ENCODE assay signal across 8 cellular contexts in the genomic region with DNA sequence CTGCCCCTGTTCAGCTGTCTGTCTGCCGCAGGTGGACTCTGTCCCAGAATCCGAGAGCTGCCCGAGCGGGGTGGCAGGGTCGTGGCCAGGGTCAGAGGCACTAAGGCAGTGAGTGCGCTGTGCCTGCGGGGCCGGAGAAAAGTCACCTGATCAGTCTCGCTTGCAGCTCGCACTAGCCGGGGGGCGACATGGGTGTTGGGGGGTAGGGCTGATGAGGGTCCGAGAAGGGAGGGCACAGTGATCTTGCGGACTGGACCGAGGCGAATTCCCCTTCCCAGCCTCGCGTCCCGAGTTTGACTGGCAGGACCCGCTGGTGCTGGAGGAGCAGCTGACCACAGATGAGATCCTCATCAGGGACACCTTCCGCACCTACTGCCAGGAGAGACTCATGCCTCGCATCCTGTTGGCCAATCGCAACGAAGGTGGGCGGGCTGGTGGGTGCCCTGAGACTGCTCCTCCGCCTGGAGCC. TPM values are rescaled to one million over a fixed set of nuclear protein-coding genes. Genes with fewer than 3 reads are reported as not detected.
A peak's percentile ranks its signal among the peaks of the same experiment; 100 is the strongest.
DNase-seq lines count a peak whose midpoint lies in the region; ATAC-seq, FAIRE-seq and TF ChIP-seq lines count a peak whose summit lies in the region.

No MANE protein-coding gene starts in this region.

- SMC1A ChIA-PET in GM12878 (lab: Charles Lee; ENCODE audit: uncharacterized antibody, unreplicated experiment): interaction anchor here (0.8 to 1.7 kb wide), 8 partner anchors 8 to 74 kb away, joined by 3 to 19 read pairs (median 5); a partner anchor contains a TSS

- CTCF ChIA-PET in GM12878 (lab: Yijun Ruan, JAX): interaction anchor here (1.3 to 13.2 kb wide), 5 partner anchors 9 to 202 kb away, joined by 3 to 182 read pairs (median 7); a partner anchor contains a TSS

- H3K27me3 ChIP-seq in cardiac muscle cell (no peaks in the 10 kb centered on the region), GM12878 (replicated peaks in 1 of 2; ENCODE audit: control insufficient read depth in 2 of 2, insufficient read depth in 2 of 2, low read length in 1 of 2) (no peaks in the 10 kb centered on the region), lung (ENCODE audit: control insufficient read depth, insufficient read depth) (no peaks in the 10 kb centered on the region)

- no peak for TF ChIP-seq RAD21 in GM12878 (IDR thresholded peaks at IDR 0.05; ENCODE audit: insufficient read depth, low read depth, low read length)

- under 1% methylated on average over 26 of the region's 26 CpGs for WGBS in GM12878 (ENCODE audit: insufficient coverage, insufficient replicate concordance, low lambda C conversion rate, missing lambda C conversion rate)
- WGBS in lung, 2 donors: 6 to 10% methylated on average over 21 to 26 of the region's 26 CpGs
- 6% methylated on average over 26 of the region's 26 CpGs for WGBS in urinary bladder

- no peak for FAIRE-seq in GM12878 (lab: Jason Lieb, UNC)

- intact Hi-C loops in left cardiac atrium (cut with DNase I) (no loop called here), GM12878 (cut with micrococcal nuclease; ENCODE audit: unreplicated experiment) (no loop called here)

- in situ Hi-C loops in GM12878 (cut with MboI): no loop called here

- DNase-seq in cardiac muscle cell (ENCODE audit: low read depth in 1 of 2, low spot score in 1 of 2) (no peak), left cardiac atrium (no peak), GM12878 (ENCODE audit: low read depth, low spot score) (no peak), lung (ENCODE audit: low spot score) (no peak)
- DNase-seq in stimulated activated CD4-positive, alpha-beta T cell treated with anti-CD3 and anti-CD28 coated beads, Interleukin-1b, Interleukin-23, amount 100 ng/mL, for 48 hours: no peak

- peak overlapping the region; percentile 57 for H3K9ac ChIP-seq in GM12878 (ENCODE audit: control insufficient read depth, insufficient read depth, low read length)

- BruUV-seq in GM12878 (replicated peaks; lab: Mats Ljungman, UMichigan): TSS peak; percentile 80

- TF ChIP-seq POLR2A in GM12878 (IDR thresholded peaks at IDR 0.05; ENCODE audit: low read depth, low read length): no peak

- peaks cover 10% of the 10 kb centered on the region for H3K79me2 ChIP-seq in GM12878 (ENCODE audit: control insufficient read depth, insufficient read depth, low read length)

- no peaks in the 10 kb centered on the region for H4K20me1 ChIP-seq in GM12878 (ENCODE audit: control insufficient read depth, insufficient read depth)

- no peaks in the 10 kb centered on the region for H3K4me1 ChIP-seq in cardiac muscle cell (ENCODE audit: low read depth)
- H3K4me1 ChIP-seq in GM12878 (ENCODE audit: control insufficient read depth, insufficient read depth, low read length): peaks cover 7% of the 10 kb centered on the region
- peaks cover 0 to 6% of the 10 kb centered on the region in 2 donors for H3K4me1 ChIP-seq in lung (ENCODE audit: control insufficient read depth in 2 of 2, insufficient read depth in 2 of 2, low read length in 2 of 2)
- H3K4me1 ChIP-seq in urinary bladder (ENCODE audit: insufficient read depth): no peaks in the 10 kb centered on the region

- H3K27ac ChIP-seq in cardiac muscle cell (no peak overlapping the region), GM12878 (ENCODE audit: control insufficient read depth, insufficient read depth) (peak overlapping the region; percentile 52), lung (ENCODE audit: low read depth in 1 of 2, low read length in 1 of 2) (peak overlapping the region; percentile 75 to 79), urinary bladder (ENCODE audit: low read depth) (no peak overlapping the region)

- ATAC-seq in left cardiac atrium (no peak), GM12878 (no peak), lung (ENCODE audit: insufficient read depth, low FRiP score) (no peak), GM21786 (IDR thresholded peaks at IDR 0.05; ENCODE audit: unreplicated experiment) (no peak), HG02610 (IDR thresholded peaks at IDR 0.05; ENCODE audit: unreplicated experiment) (no peak)

- POLR2A ChIA-PET in GM12878 (lab: Charles Lee): interaction anchor here (0.7 to 2.6 kb wide), 9 partner anchors 8 to 100 kb away, joined by 3 to 35 read pairs (median 4); a partner anchor contains a TSS

- H2AFZ ChIP-seq in GM12878 (ENCODE audit: control insufficient read depth, low read depth, low read length): no peak overlapping the region

- RAD21 ChIA-PET in GM12878 (lab: Charles Lee; ENCODE audit: unreplicated experiment): interaction anchor here (0.8 to 2.8 kb wide), 9 partner anchors 8 to 170 kb away, joined by 3 to 19 read pairs (median 5); a partner anchor contains a TSS

- H3K9me3 ChIP-seq in cardiac muscle cell (ENCODE audit: low read depth) (no peaks in the 10 kb centered on the region), GM12878 (replicated peaks; ENCODE audit: control insufficient read depth, insufficient read depth, low read length) (no peaks in the 10 kb centered on the region), lung (ENCODE audit: control insufficient read depth in 2 of 2, insufficient read depth in 1 of 2, low read length in 1 of 2) (no peaks in the 10 kb centered on the region)

- no peak for TF ChIP-seq CTCF in cardiac muscle cell (IDR thresholded peaks at IDR 0.05; ENCODE audit: low read depth, low read length)
- no peak for TF ChIP-seq CTCF in GM12878 (IDR thresholded peaks at IDR 0.05 in 2 of 3, conservative IDR thresholded peaks at IDR 0.05 in 1 of 3; ENCODE audit: control insufficient read depth in 2 of 3, extremely low read depth in 1 of 3, insufficient read depth in 1 of 3, low read depth in 3 of 3, low read length in 3 of 3)
- no peak for TF ChIP-seq CTCF in lung (IDR thresholded peaks at IDR 0.05; ENCODE audit: control extremely low read depth, extremely low read depth)

- no peak for TF ChIP-seq EP300 in GM12878 (IDR thresholded peaks at IDR 0.05; ENCODE audit: borderline replicate concordance in 1 of 2, control insufficient read depth in 1 of 2, low read depth in 2 of 2, low read length in 2 of 2)

- H3K4me2 ChIP-seq in GM12878 (ENCODE audit: control insufficient read depth, insufficient read depth): peak overlapping the region; percentile 95

- no peaks in the 10 kb centered on the region for H3K36me3 ChIP-seq in cardiac muscle cell
- H3K36me3 ChIP-seq in GM12878 (ENCODE audit: control insufficient read depth in 2 of 2, insufficient read depth in 2 of 2, low read length in 1 of 2): peaks cover 5 to 6% of the 10 kb centered on the region in 2 experiments
- H3K36me3 ChIP-seq in lung (ENCODE audit: control insufficient read depth in 2 of 2, insufficient read depth in 2 of 2, low read length in 2 of 2): peaks cover 0 to 13% of the 10 kb centered on the region in 2 donors
- H3K36me3 ChIP-seq in urinary bladder (ENCODE audit: insufficient read depth): no peaks in the 10 kb centered on the region

- peak overlapping the region; percentile 57 for H3K4me3 ChIP-seq in cardiac muscle cell
- peak overlapping the region; percentile 89 for H3K4me3 ChIP-seq in GM12878
- peak overlapping the region; percentile 71 for H3K4me3 ChIP-seq in lung
- H3K4me3 ChIP-seq in urinary bladder (ENCODE audit: low read depth, low read length): peak overlapping the region; percentile 67

RNA-seq across cellular contexts. Expression of a gene that starts 0.6 kb away (rescaled TPM):
- total RNA-seq in cardiac muscle cell (54.9 and 77.9 TPM in 2 replicates), left cardiac atrium (10 to 100 TPM; 23.7 to 26.1 TPM), GM12878 (2014; rRNA removed) (43.6 and 50.1 TPM in 2 replicates), GM12878 (2014; rRNA removed; fragmentation: Illumina TruSeq; extraction: Trizol) (24.6 and 26.6 TPM in 2 replicates), GM12878 (2021) (49.0 and 52.3 TPM in 2 replicates), lung (10 to 100 TPM; 24.0 to 31.3 TPM), urinary bladder (13.8 TPM)
- polyA plus RNA-seq in cardiac muscle cell (28.5 and 32.6 TPM in 2 replicates), GM12878 (2011; rRNA removed) (18.9 and 29.4 TPM in 2 replicates), GM12878 (2014; fragmentation: Illumina TruSeq; extraction: Trizol) (7.8 and 20.7 TPM in 2 replicates), GM12878 (2014; fragmentation: Nextera tagmentation; extraction: Ambion mirVana) (10 to 100 TPM in 1 of 2 experiments, 1 to 10 TPM in 1; 4.2 to 14.6 TPM), GM12878 (2014; rRNA removed) (60.9 and 69.0 TPM in 2 replicates), GM12878 (2016; fragmentation: Nextera tagmentation; extraction: Ambion mirVana) (10 to 100 TPM; 67.1 to 69.4 TPM), lung (10 to 100 TPM; 15.6 to 33.8 TPM), urinary bladder (54.5 TPM)
- total RNA-seq in GM12878 (2013; cell fraction: nucleolus; rRNA removed): 54.1 and 57.1 TPM in 2 replicates
- 8.4 TPM for polyA plus RNA-seq in GM12878 (2011; ENCODE audit: low read depth)
- 75.4 and 86.7 TPM in 2 replicates for polyA plus RNA-seq in GM12878 (2011; cell fraction: cytosol; rRNA removed)
- polyA plus RNA-seq in GM12878 (2011; cell fraction: nucleus; rRNA removed): 89.8 and 125 TPM in 2 replicates
- polyA plus RNA-seq in GM12878 (2012): 25.4 and 28.3 TPM in 2 replicates
- polyA minus RNA-seq in GM12878 (2011; rRNA and poly(A)+ RNA removed): 19.1 and 51.1 TPM in 2 replicates
- polyA minus RNA-seq in GM12878 (2011; cell fraction: cytosol; rRNA and poly(A)+ RNA removed): 16.0 and 18.5 TPM in 2 replicates
- 19.2 and 36.1 TPM in 2 replicates for polyA minus RNA-seq in GM12878 (2011; cell fraction: nucleus; rRNA and poly(A)+ RNA removed)

RNA-seq across cellular contexts. Expression of a gene that starts 4.6 kb away (rescaled TPM):
- 0.51 and 2.2 TPM in 2 replicates for total RNA-seq in cardiac muscle cell
- polyA plus RNA-seq in cardiac muscle cell: 1.3 and 1.4 TPM in 2 replicates
- total RNA-seq in left cardiac atrium: not detected
- total RNA-seq in GM12878 (2013; cell fraction: nucleolus; rRNA removed): 0.29 TPM in 1 of 2 replicates, not detected in the other
- 0.06 and 0.16 TPM in 2 replicates for total RNA-seq in GM12878 (2014; rRNA removed)
- total RNA-seq in GM12878 (2014; rRNA removed; fragmentation: Illumina TruSeq; extraction: Trizol): not detected in 2 replicates
- 0.24 and 0.38 TPM in 2 replicates for total RNA-seq in GM12878 (2021)
- polyA plus RNA-seq in GM12878 (2011; ENCODE audit: low read depth): not detected
- not detected in 2 replicates for polyA plus RNA-seq in GM12878 (2011; rRNA removed)
- 0.10 and 0.17 TPM in 2 replicates for polyA plus RNA-seq in GM12878 (2011; cell fraction: cytosol; rRNA removed)
- polyA plus RNA-seq in GM12878 (2011; cell fraction: nucleus; rRNA removed): 0.10 TPM in 2 replicates
- 0.15 TPM in 1 of 2 replicates, not detected in the other for polyA plus RNA-seq in GM12878 (2012)
- polyA plus RNA-seq in GM12878 (2014; fragmentation: Illumina TruSeq; extraction: Trizol): not detected in 2 replicates
- polyA plus RNA-seq in GM12878 (2014; fragmentation: Nextera tagmentation; extraction: Ambion mirVana): under 1 TPM; 0.04 to 0.08 TPM
- polyA plus RNA-seq in GM12878 (2014; rRNA removed): 0.06 and 0.27 TPM in 2 replicates
- under 1 TPM; 0.08 to 0.13 TPM for polyA plus RNA-seq in GM12878 (2016; fragmentation: Nextera tagmentation; extraction: Ambion mirVana)
- not detected in 2 replicates for polyA minus RNA-seq in GM12878 (2011; rRNA and poly(A)+ RNA removed)
- polyA minus RNA-seq in GM12878 (2011; cell fraction: cytosol; rRNA and poly(A)+ RNA removed): not detected in 2 replicates
- polyA minus RNA-seq in GM12878 (2011; cell fraction: nucleus; rRNA and poly(A)+ RNA removed): not detected in 2 replicates
- 1 to 10 TPM in 1 of 2 donors, under 1 TPM in 1; 0.28 to 3.0 TPM for total RNA-seq in lung
- polyA plus RNA-seq in lung: under 1 TPM; 0.26 to 0.61 TPM
- total RNA-seq in urinary bladder: 0.26 TPM
- 0.08 TPM for polyA plus RNA-seq in urinary bladder

RNA-seq across cellular contexts. Expression of a gene that starts 10.3 kb away (rescaled TPM):
- 25.8 and 54.7 TPM in 2 replicates for total RNA-seq in cardiac muscle cell
- polyA plus RNA-seq in cardiac muscle cell: 26.0 and 49.5 TPM in 2 replicates
- total RNA-seq in left cardiac atrium: 10 to 100 TPM; 19.9 to 23.6 TPM
- total RNA-seq in GM12878 (2013; cell fraction: nucleolus; rRNA removed): 13.7 and 17.4 TPM in 2 replicates
- total RNA-seq in GM12878 (2014; rRNA removed): 20.8 and 25.2 TPM in 2 replicates
- total RNA-seq in GM12878 (2014; rRNA removed; fragmentation: Illumina TruSeq; extraction: Trizol): 19.5 and 20.3 TPM in 2 replicates
- 21.4 and 22.6 TPM in 2 replicates for total RNA-seq in GM12878 (2021)
- 14.1 TPM for polyA plus RNA-seq in GM12878 (2011; ENCODE audit: low read depth)
- polyA plus RNA-seq in GM12878 (2011; rRNA removed): 21.4 and 32.1 TPM in 2 replicates
- 47.3 and 53.2 TPM in 2 replicates for polyA plus RNA-seq in GM12878 (2011; cell fraction: cytosol; rRNA removed)
- 8.6 and 8.7 TPM in 2 replicates for polyA plus RNA-seq in GM12878 (2011; cell fraction: nucleus; rRNA removed)
- 21.2 and 22.1 TPM in 2 replicates for polyA plus RNA-seq in GM12878 (2012)
- polyA plus RNA-seq in GM12878 (2014; fragmentation: Illumina TruSeq; extraction: Trizol): 15.9 and 20.8 TPM in 2 replicates
- 1 to 10 TPM; 4.9 to 7.8 TPM for polyA plus RNA-seq in GM12878 (2014; fragmentation: Nextera tagmentation; extraction: Ambion mirVana)
- polyA plus RNA-seq in GM12878 (2014; rRNA removed): 31.5 and 35.1 TPM in 2 replicates
- 10 to 100 TPM; 22.6 to 22.8 TPM for polyA plus RNA-seq in GM12878 (2016; fragmentation: Nextera tagmentation; extraction: Ambion mirVana)
- polyA minus RNA-seq in GM12878 (2011; rRNA and poly(A)+ RNA removed): 26.0 and 46.8 TPM in 2 replicates
- 13.5 and 18.7 TPM in 2 replicates for polyA minus RNA-seq in GM12878 (2011; cell fraction: cytosol; rRNA and poly(A)+ RNA removed)
- polyA minus RNA-seq in GM12878 (2011; cell fraction: nucleus; rRNA and poly(A)+ RNA removed): 5.6 and 7.7 TPM in 2 replicates
- total RNA-seq in lung: 10 to 100 TPM; 31.2 to 68.0 TPM
- 10 to 100 TPM; 32.2 to 72.3 TPM for polyA plus RNA-seq in lung
- total RNA-seq in urinary bladder: 10.6 TPM
- polyA plus RNA-seq in urinary bladder: 58.9 TPM

RNA-seq across cellular contexts. Expression of a gene that starts 27.5 kb away (rescaled TPM):
- 0.53 and 1.1 TPM in 2 replicates for total RNA-seq in cardiac muscle cell
- 2.8 and 3.8 TPM in 2 replicates for polyA plus RNA-seq in cardiac muscle cell
- not detected for total RNA-seq in left cardiac atrium
- not detected in 2 replicates for total RNA-seq in GM12878 (2013; cell fraction: nucleolus; rRNA removed)
- total RNA-seq in GM12878 (2014; rRNA removed): 0.62 and 0.82 TPM in 2 replicates
- total RNA-seq in GM12878 (2014; rRNA removed; fragmentation: Illumina TruSeq; extraction: Trizol): 1.1 and 1.6 TPM in 2 replicates
- 0.41 and 1.0 TPM in 2 replicates for total RNA-seq in GM12878 (2021)
- polyA plus RNA-seq in GM12878 (2011; ENCODE audit: low read depth): 1.4 TPM
- 0.69 and 0.94 TPM in 2 replicates for polyA plus RNA-seq in GM12878 (2011; rRNA removed)
- 0.59 and 0.88 TPM in 2 replicates for polyA plus RNA-seq in GM12878 (2011; cell fraction: cytosol; rRNA removed)
- 0.50 and 0.66 TPM in 2 replicates for polyA plus RNA-seq in GM12878 (2011; cell fraction: nucleus; rRNA removed)
- polyA plus RNA-seq in GM12878 (2012): 2.1 and 2.5 TPM in 2 replicates
- 0.76 and 1.1 TPM in 2 replicates for polyA plus RNA-seq in GM12878 (2014; fragmentation: Illumina TruSeq; extraction: Trizol)
- polyA plus RNA-seq in GM12878 (2014; fragmentation: Nextera tagmentation; extraction: Ambion mirVana): under 1 TPM; 0.61 to 0.66 TPM
- 0.54 and 0.79 TPM in 2 replicates for polyA plus RNA-seq in GM12878 (2014; rRNA removed)
- 1 to 10 TPM; 2.1 to 2.3 TPM for polyA plus RNA-seq in GM12878 (2016; fragmentation: Nextera tagmentation; extraction: Ambion mirVana)
- polyA minus RNA-seq in GM12878 (2011; rRNA and poly(A)+ RNA removed): 0.21 TPM in 1 of 2 replicates, not detected in the other
- not detected in 2 replicates for polyA minus RNA-seq in GM12878 (2011; cell fraction: cytosol; rRNA and poly(A)+ RNA removed)
- not detected in 2 replicates for polyA minus RNA-seq in GM12878 (2011; cell fraction: nucleus; rRNA and poly(A)+ RNA removed)
- not detected for total RNA-seq in lung
- under 1 TPM; 0.13 to 0.28 TPM for polyA plus RNA-seq in lung
- 0.85 TPM for total RNA-seq in urinary bladder
- polyA plus RNA-seq in urinary bladder: 0.10 TPM

RNA-seq across cellular contexts. Expression of a gene that starts 41.9 kb away (rescaled TPM):
- total RNA-seq in cardiac muscle cell: 81.9 and 87.9 TPM in 2 replicates
- polyA plus RNA-seq in cardiac muscle cell: 121 and 133 TPM in 2 replicates
- total RNA-seq in left cardiac atrium: 10 to 100 TPM; 31.8 to 49.1 TPM
- total RNA-seq in GM12878 (2013; cell fraction: nucleolus; rRNA removed): 43.5 and 51.5 TPM in 2 replicates
- 120 and 148 TPM in 2 replicates for total RNA-seq in GM12878 (2014; rRNA removed)
- total RNA-seq in GM12878 (2014; rRNA removed; fragmentation: Illumina TruSeq; extraction: Trizol): 30.4 and 36.4 TPM in 2 replicates
- total RNA-seq in GM12878 (2021): 126 and 141 TPM in 2 replicates
- 26.0 TPM for polyA plus RNA-seq in GM12878 (2011; ENCODE audit: low read depth)
- polyA plus RNA-seq in GM12878 (2011; rRNA removed): 7.2 and 32.5 TPM in 2 replicates
- 43.1 and 59.6 TPM in 2 replicates for polyA plus RNA-seq in GM12878 (2011; cell fraction: cytosol; rRNA removed)
- polyA plus RNA-seq in GM12878 (2011; cell fraction: nucleus; rRNA removed): 129 and 203 TPM in 2 replicates
- 60.5 and 69.8 TPM in 2 replicates for polyA plus RNA-seq in GM12878 (2012)
- 11.7 and 67.9 TPM in 2 replicates for polyA plus RNA-seq in GM12878 (2014; fragmentation: Illumina TruSeq; extraction: Trizol)
- polyA plus RNA-seq in GM12878 (2014; fragmentation: Nextera tagmentation; extraction: Ambion mirVana): 10 to 100 TPM; 20.3 to 37.5 TPM
- polyA plus RNA-seq in GM12878 (2014; rRNA removed): 85.0 and 107 TPM in 2 replicates
- polyA plus RNA-seq in GM12878 (2016; fragmentation: Nextera tagmentation; extraction: Ambion mirVana): 100 to 1,000 TPM; 192 to 212 TPM
- polyA minus RNA-seq in GM12878 (2011; rRNA and poly(A)+ RNA removed): 19.9 and 27.5 TPM in 2 replicates
- 19.4 and 19.6 TPM in 2 replicates for polyA minus RNA-seq in GM12878 (2011; cell fraction: cytosol; rRNA and poly(A)+ RNA removed)
- polyA minus RNA-seq in GM12878 (2011; cell fraction: nucleus; rRNA and poly(A)+ RNA removed): 18.5 and 34.9 TPM in 2 replicates
- total RNA-seq in lung: 10 to 100 TPM; 27.8 to 65.7 TPM
- polyA plus RNA-seq in lung: 10 to 100 TPM; 39.8 to 72.1 TPM
- 27.2 TPM for total RNA-seq in urinary bladder
- polyA plus RNA-seq in urinary bladder: 51.3 TPM

Comparison
In these comparisons a context has a peak if more than half of its experiments do, and no peak if none do; other contexts are left out.
1. H3K27ac ChIP-seq: peak in GM12878 (single experiment) and lung (2 of 2); none in cardiac muscle cell (single experiment) and urinary bladder (single experiment).
2. Peak in every context shown above with its lines, with median percentiles within 50 percentile points of each other: H3K4me3 ChIP-seq.